Comparison of ENCODE assay signal across 28 cellular contexts in genomic region chr11:72045849-72046248, GRCh38. TPM values are rescaled to one million over a fixed set of nuclear protein-coding genes. Genes with fewer than 3 reads are reported as not detected.
DNase-seq lines count a peak whose midpoint lies in the region; ATAC-seq and TF ChIP-seq lines count a peak whose summit lies in the region.
"Had no signal": no experiment of that assay in that cellular context is flagged by ENCODE, and none has a peak within 500 bp of the region (broad histone marks: within the 10 kb centered on the region; RNA-seq: fewer than 3 reads in every experiment).

No MANE protein-coding gene starts in this region.

- H3K4ac ChIP-seq in mesenchymal stem cell (ENCODE audit: low read depth in 1 of 2, low read length in 2 of 2) (peak overlapping the region in 1 of 2 experiments; percentile 35), mesendoderm (ENCODE audit: low read depth, low read length) (no peak overlapping the region)

- H3K27me3 Mint-ChIP-seq in CD8-positive, alpha-beta T cell (ENCODE audit: low read depth), result no peaks in the 10 kb centered on the region
- no peaks in the 10 kb centered on the region for H3K27me3 Mint-ChIP-seq in dendritic cell treated with granulocyte-macrophage colony-stimulating factor and Interleukin-4, amounts not matched to agents 40 ng/mL and 50 ng/mL, for 4 days
- H3K27me3 Mint-ChIP-seq in CD14-positive monocyte (ENCODE audit: low read depth in 3 of 3), result peaks cover 0 to 1% (median 0%) of the 10 kb centered on the region in 3 donors
- H3K27me3 Mint-ChIP-seq: stimulated activated naive CD8-positive, alpha-beta T cell treated with anti-CD3 and anti-CD28 coated beads, Interleukin-15, amount 100 ng/mL, for 72 hours had no signal

- CTCF ChIA-PET in CD8-positive, alpha-beta T cell (lab: Charles Lee), result interaction anchor here (1.0 to 2.0 kb wide), 3 partner anchors 21 to 69 kb away, joined by 3 to 7 read pairs (median 5); no protein-coding TSS in a partner anchor

- H3K4me1 ChIP-seq in CD8-positive, alpha-beta T cell (ENCODE audit: insufficient read depth, low read length), result peaks cover 32% of the 10 kb centered on the region
- H3K4me1 ChIP-seq in mesenchymal stem cell (ENCODE audit: control insufficient read depth, insufficient read depth, low read depth, low read length), result no peaks in the 10 kb centered on the region
- peaks cover 0 to 43% (median 33%) of the 10 kb centered on the region in 4 donors for H3K4me1 ChIP-seq in sigmoid colon
- H3K4me1 ChIP-seq in uterus, result peaks cover 0 to 4% of the 10 kb centered on the region in 2 donors
- peaks cover 9% of the 10 kb centered on the region for H3K4me1 ChIP-seq in mesendoderm (ENCODE audit: control insufficient read depth, low read depth, low read length)

- H3K18ac ChIP-seq in mesenchymal stem cell (ENCODE audit: low read depth in 1 of 2, low read length in 2 of 2), result no peak overlapping the region
- no peak overlapping the region for H3K18ac ChIP-seq in mesendoderm (ENCODE audit: low read length)

- TF ChIP-seq EP300 in sigmoid colon (IDR thresholded peaks at IDR 0.05), result no peak

- H2BK120ac ChIP-seq in mesenchymal stem cell (ENCODE audit: low read depth, low read length) (no peak overlapping the region), mesendoderm (ENCODE audit: low read depth, low read length) (no peak overlapping the region)

- no peak overlapping the region for H4K5ac ChIP-seq in mesendoderm (ENCODE audit: low read length)

- H3K14ac ChIP-seq in mesenchymal stem cell (ENCODE audit: low read length in 2 of 2), result no peak overlapping the region

- POLR2A ChIA-PET in CD8-positive, alpha-beta T cell (lab: Charles Lee), result interaction anchor here (1.6 kb wide), 1 partner anchor 21 kb away, joined by 3 read pairs; no protein-coding TSS in a partner anchor

- H4K8ac ChIP-seq in mesenchymal stem cell (ENCODE audit: low read length) (peak overlapping the region; percentile 39), mesendoderm (ENCODE audit: low read depth, low read length) (no peak overlapping the region)

- no peaks in the 10 kb centered on the region for H3K9me3 Mint-ChIP-seq in CD8-positive, alpha-beta T cell
- H3K9me3 Mint-ChIP-seq in dendritic cell treated with granulocyte-macrophage colony-stimulating factor and Interleukin-4, amounts not matched to agents 40 ng/mL and 50 ng/mL, for 4 days, result no peaks in the 10 kb centered on the region
- no peaks in the 10 kb centered on the region for H3K9me3 Mint-ChIP-seq in CD14-positive monocyte
- H3K9me3 Mint-ChIP-seq: stimulated activated naive CD8-positive, alpha-beta T cell treated with anti-CD3 and anti-CD28 coated beads, Interleukin-15, amount 100 ng/mL, for 72 hours had no signal

- intact Hi-C loops in CD8-positive, alpha-beta T cell (cut with DNase I, micrococcal nuclease), result no loop called here
- intact Hi-C loops in dendritic cell treated with granulocyte-macrophage colony-stimulating factor and Interleukin-4, amounts not matched to agents 40 ng/mL and 50 ng/mL, for 4 days (cut with micrococcal nuclease), result no loop called here
- intact Hi-C loops in sigmoid colon (cut with DNase I), result no loop called here
- intact Hi-C loops in uterus (cut with DNase I; ENCODE audit: low total_unique reads), result no loop called here
- intact Hi-C loops in CD14-positive monocyte (cut with micrococcal nuclease), result no loop called here

- H3K56ac ChIP-seq in mesendoderm (ENCODE audit: low read length), result no peak overlapping the region

- H3K9me3 ChIP-seq in CD8-positive, alpha-beta T cell (ENCODE audit: low read length), result no peaks in the 10 kb centered on the region
- no peaks in the 10 kb centered on the region for H3K9me3 ChIP-seq in mesenchymal stem cell (ENCODE audit: control insufficient read depth, low read length)
- no peaks in the 10 kb centered on the region for H3K9me3 ChIP-seq in sigmoid colon
- no peaks in the 10 kb centered on the region for H3K9me3 ChIP-seq in uterus
- H3K9me3 ChIP-seq: psoas muscle had no signal

- H3K9ac ChIP-seq in mesenchymal stem cell (ENCODE audit: low read length) (peak overlapping the region; percentile 20), mesendoderm (ENCODE audit: low read length) (no peak overlapping the region)

- no peak for ATAC-seq in CD8-positive, alpha-beta T cell
- ATAC-seq in GM21825 (IDR thresholded peaks at IDR 0.05; ENCODE audit: unreplicated experiment), result no peak
- ATAC-seq: activated CD4-positive, CD25-positive, alpha-beta regulatory T cell treated with anti-CD3 and anti-CD28 coated beads, Interleukin-2, amount 50 U/mL, for 24 hours; PC-3; psoas muscle; stimulated activated naive CD8-positive, alpha-beta T cell treated with anti-CD3 and anti-CD28 coated beads, Interleukin-15, amount 100 ng/mL, for 72 hours had no signal

- WGBS in mesenchymal stem cell, result 92% methylated on average over 4 of the region's 5 CpGs
- WGBS in sigmoid colon, 2 donors, result 77 to 89% methylated on average over 5 of the region's 5 CpGs
- no CpG with 5 or more reads among the region's 5 CpGs for WGBS in mesendoderm (ENCODE audit: extremely low coverage, insufficient coverage, low lambda C conversion rate)

- DNase-seq in CD8-positive, alpha-beta T cell, result no peak
- no peak for DNase-seq in mesenchymal stem cell
- peak; percentile 69 for DNase-seq in sigmoid colon
- DNase-seq in uterus, result no peak
- DNase-seq in mesendoderm, result no peak
- no peak for DNase-seq in CD14-positive monocyte (ENCODE audit: low spot score)
- DNase-seq: activated naive CD4-positive, alpha-beta T cell treated with anti-CD3 and anti-CD28 coated beads, Interleukin-2, amount 50 U/mL, for 16 hours; activated T-cell treated with anti-CD3 and anti-CD28 coated beads, Interleukin-2, amount 50 U/mL, for 48 hours; cerebellar nuclear complex; effector CD8-positive, alpha-beta T cell; erythroblast; H7; kidney glomerular epithelial cell; NCI-H2081; NCI-H345; PC-3; psoas muscle; SHP77; stimulated activated CD4-positive, alpha-beta T cell treated with anti-CD3 and anti-CD28 coated beads, Interleukin-4, amount 100 ng/mL, for 4 hours; stimulated activated naive CD8-positive, alpha-beta T cell treated with anti-CD3 and anti-CD28 coated beads, Interleukin-15, amount 100 ng/mL, for 72 hours had no signal

- no peaks in the 10 kb centered on the region for H3K36me3 ChIP-seq in CD8-positive, alpha-beta T cell (ENCODE audit: insufficient read depth, low read length)
- H3K36me3 ChIP-seq in mesenchymal stem cell (ENCODE audit: control insufficient read depth in 1 of 2, insufficient read depth in 2 of 2, low read depth in 1 of 2, low read length in 2 of 2), result peaks cover 3 to 4% of the 10 kb centered on the region in 2 experiments
- H3K36me3 ChIP-seq in sigmoid colon, result peaks cover 0 to 10% (median 3%) of the 10 kb centered on the region in 4 donors
- no peaks in the 10 kb centered on the region for H3K36me3 ChIP-seq in uterus
- H3K36me3 ChIP-seq in mesendoderm (ENCODE audit: control insufficient read depth, insufficient read depth, low read length), result no peaks in the 10 kb centered on the region

- peak overlapping the region; percentile 41 for H3K27ac Mint-ChIP-seq in CD8-positive, alpha-beta T cell
- H3K27ac Mint-ChIP-seq in dendritic cell treated with granulocyte-macrophage colony-stimulating factor and Interleukin-4, amounts not matched to agents 40 ng/mL and 50 ng/mL, for 4 days, result peak overlapping the region; percentile 20
- peak overlapping the region in 1 of 7 donors; percentile 28 for H3K27ac Mint-ChIP-seq in CD14-positive monocyte

- H3K23ac ChIP-seq in mesenchymal stem cell (ENCODE audit: low read length in 2 of 2) (no peak overlapping the region), mesendoderm (ENCODE audit: low read length) (no peak overlapping the region)

- no peak overlapping the region for H3K4me3 Mint-ChIP-seq in CD8-positive, alpha-beta T cell
- H3K4me3 Mint-ChIP-seq in dendritic cell treated with granulocyte-macrophage colony-stimulating factor and Interleukin-4, amounts not matched to agents 40 ng/mL and 50 ng/mL, for 4 days, result no peak overlapping the region
- no peak overlapping the region for H3K4me3 Mint-ChIP-seq in CD14-positive monocyte
- H3K4me3 Mint-ChIP-seq: stimulated activated naive CD8-positive, alpha-beta T cell treated with anti-CD3 and anti-CD28 coated beads, Interleukin-15, amount 100 ng/mL, for 72 hours had no signal

- no peak overlapping the region for H2BK15ac ChIP-seq in mesenchymal stem cell (ENCODE audit: low read depth, poor library complexity, severe bottlenecking)
- no peak overlapping the region for H2BK15ac ChIP-seq in mesendoderm (replicated peaks; ENCODE audit: low read depth)

- H3K79me1 ChIP-seq in mesenchymal stem cell (replicated peaks; ENCODE audit: low read length, poor library complexity, severe bottlenecking), result peaks cover 33% of the 10 kb centered on the region
- peaks cover 13% of the 10 kb centered on the region for H3K79me1 ChIP-seq in mesendoderm (ENCODE audit: low read length)

- no peak overlapping the region for H3K27ac ChIP-seq in CD8-positive, alpha-beta T cell (ENCODE audit: low read depth, low read length)
- no peak overlapping the region for H3K27ac ChIP-seq in mesenchymal stem cell (ENCODE audit: low read length, poor library complexity, severe bottlenecking)
- H3K27ac ChIP-seq in sigmoid colon, result peak overlapping the region in 3 of 4 donors; percentile 97 to 98 (median 97)
- peak overlapping the region in 1 of 2 donors; percentile 40 for H3K27ac ChIP-seq in uterus
- H3K27ac ChIP-seq in mesendoderm (ENCODE audit: low read depth, low read length), result no peak overlapping the region
- H3K27ac ChIP-seq: C4-2B, psoas muscle had no signal

- no peak overlapping the region for H2AFZ ChIP-seq in mesenchymal stem cell (ENCODE audit: low read depth, low read length)

- no peak overlapping the region for H2BK5ac ChIP-seq in mesenchymal stem cell (ENCODE audit: low read depth, low read length, poor library complexity, severe bottlenecking)
- H2BK5ac ChIP-seq in mesendoderm (ENCODE audit: low read length), result no peak overlapping the region

- TF ChIP-seq POLR2A in sigmoid colon (IDR thresholded peaks at IDR 0.05) (no peak), uterus (IDR thresholded peaks at IDR 0.05) (no peak)

- H3K27me3 ChIP-seq in CD8-positive, alpha-beta T cell (ENCODE audit: insufficient read depth, low read length), result no peaks in the 10 kb centered on the region
- H3K27me3 ChIP-seq in mesenchymal stem cell (ENCODE audit: control insufficient read depth in 1 of 2, insufficient read depth in 1 of 2, low read length in 2 of 2) (no peaks in the 10 kb centered on the region), sigmoid colon (no peaks in the 10 kb centered on the region), uterus (no peaks in the 10 kb centered on the region), mesendoderm (ENCODE audit: insufficient read depth, low read length, poor library complexity) (no peaks in the 10 kb centered on the region)

- H3K4me3 ChIP-seq in CD8-positive, alpha-beta T cell (ENCODE audit: low read depth, low read length), result no peak overlapping the region
- H3K4me3 ChIP-seq in mesenchymal stem cell (ENCODE audit: insufficient read depth in 1 of 2, low read depth in 1 of 2, low read length in 2 of 2), result no peak overlapping the region
- H3K4me3 ChIP-seq in sigmoid colon, result no peak overlapping the region
- no peak overlapping the region for H3K4me3 ChIP-seq in uterus
- H3K4me3 ChIP-seq in mesendoderm (ENCODE audit: low read length), result no peak overlapping the region
- H3K4me3 ChIP-seq: psoas muscle had no signal

- H2BK12ac ChIP-seq in mesenchymal stem cell (ENCODE audit: low read length in 2 of 2), result no peak overlapping the region

- no peak overlapping the region for H4K91ac ChIP-seq in mesenchymal stem cell (ENCODE audit: low read length)

- H2AK5ac ChIP-seq in mesenchymal stem cell (ENCODE audit: low read length, severe bottlenecking) (no peak overlapping the region), mesendoderm (ENCODE audit: low read length) (no peak overlapping the region)

- H3K4me1 Mint-ChIP-seq in CD8-positive, alpha-beta T cell (ENCODE audit: low read depth), result peaks cover 28% of the 10 kb centered on the region
- no peaks in the 10 kb centered on the region for H3K4me1 Mint-ChIP-seq in dendritic cell treated with granulocyte-macrophage colony-stimulating factor and Interleukin-4, amounts not matched to agents 40 ng/mL and 50 ng/mL, for 4 days (ENCODE audit: low read depth)
- H3K4me1 Mint-ChIP-seq in CD14-positive monocyte, result no peaks in the 10 kb centered on the region

- peaks cover 11% of the 10 kb centered on the region for H3K36me3 Mint-ChIP-seq in CD8-positive, alpha-beta T cell
- peaks cover 75% of the 10 kb centered on the region for H3K36me3 Mint-ChIP-seq in dendritic cell treated with granulocyte-macrophage colony-stimulating factor and Interleukin-4, amounts not matched to agents 40 ng/mL and 50 ng/mL, for 4 days (ENCODE audit: low read depth)
- peaks cover 48 to 69% of the 10 kb centered on the region in 2 donors for H3K36me3 Mint-ChIP-seq in CD14-positive monocyte

- no peak overlapping the region for H3K4me2 ChIP-seq in mesenchymal stem cell (ENCODE audit: low read length, poor library complexity, severe bottlenecking)
- no peak overlapping the region for H3K4me2 ChIP-seq in mesendoderm (ENCODE audit: low read length)

- TF ChIP-seq CTCF in CD8-positive, alpha-beta T cell (IDR thresholded peaks at IDR 0.05), result no peak
- TF ChIP-seq CTCF in sigmoid colon (IDR thresholded peaks at IDR 0.05), result no peak
- no peak for TF ChIP-seq CTCF in uterus (IDR thresholded peaks at IDR 0.05)
- no peak for TF ChIP-seq CTCF in CD14-positive monocyte (IDR thresholded peaks at IDR 0.05)

- H3K79me2 ChIP-seq in mesendoderm (ENCODE audit: control insufficient read depth, insufficient read depth, low read length), result peaks cover 10% of the 10 kb centered on the region

RNA-seq across cellular contexts. Expression of gene NUMA1, which starts 34.5 kb away (rescaled TPM):
- total RNA-seq in CD8-positive, alpha-beta T cell, result 100 to 1,000 TPM; 171 to 174 TPM
- 54.5 TPM for polyA plus RNA-seq in mesenchymal stem cell (2013, experiment 1 of 2)
- polyA plus RNA-seq in mesenchymal stem cell (2013, experiment 2 of 2), result 49.1 TPM
- total RNA-seq in sigmoid colon, result 100 to 1,000 TPM; 249 to 343 (median 265) TPM
- polyA plus RNA-seq in sigmoid colon, result 100 to 1,000 TPM in 2 of 3 donors, 10 to 100 TPM in 1; 99.1 to 176 (median 109) TPM
- total RNA-seq in uterus, result 100 to 1,000 TPM; 159 to 365 (median 303) TPM
- 39.0 TPM for polyA plus RNA-seq in mesendoderm (2013, experiment 1 of 2)
- 37.3 TPM for polyA plus RNA-seq in mesendoderm (2013, experiment 2 of 2)
- polyA plus RNA-seq in CD14-positive monocyte, result 10 to 100 TPM in 1 of 2 donors, 1 to 10 TPM in 1; 4.1 to 12.4 TPM

RNA-seq across cellular contexts. Expression of gene LRRC51, which starts 34.8 kb away (rescaled TPM):
- 1 to 10 TPM; 1.1 to 1.3 TPM for total RNA-seq in CD8-positive, alpha-beta T cell
- 3.2 TPM for polyA plus RNA-seq in mesenchymal stem cell (2013, experiment 1 of 2)
- polyA plus RNA-seq in mesenchymal stem cell (2013, experiment 2 of 2), result 3.9 TPM
- total RNA-seq in sigmoid colon (10 to 100 TPM in 1 of 4 donors, 1 to 10 TPM in 3; 3.2 to 14.8 (median 6.4) TPM), uterus (10 to 100 TPM in 1 of 4 donors, 1 to 10 TPM in 2, not detected in 1; 3.8 to 10.2 (median 9.6) TPM)
- polyA plus RNA-seq in sigmoid colon (10 to 100 TPM in 2 of 3 donors, 1 to 10 TPM in 1; 4.6 to 12.3 (median 10.8) TPM), CD14-positive monocyte (1 to 10 TPM; 1.6 to 1.9 TPM)
- 3.7 TPM for polyA plus RNA-seq in mesendoderm (2013, experiment 1 of 2)
- 4.3 TPM for polyA plus RNA-seq in mesendoderm (2013, experiment 2 of 2)

RNA-seq across cellular contexts. Expression of gene IL18BP, which starts 47.1 kb away (rescaled TPM):
- 10 to 100 TPM; 13.7 to 13.8 TPM for total RNA-seq in CD8-positive, alpha-beta T cell
- 4.8 TPM for polyA plus RNA-seq in mesenchymal stem cell (2013, experiment 1 of 2)
- polyA plus RNA-seq in mesenchymal stem cell (2013, experiment 2 of 2), result 4.1 TPM
- total RNA-seq in sigmoid colon, result 1 to 10 TPM; 2.5 to 7.5 (median 5.1) TPM
- polyA plus RNA-seq in sigmoid colon, result 10 to 100 TPM in 1 of 3 donors, 1 to 10 TPM in 2; 4.8 to 21.3 (median 6.0) TPM
- total RNA-seq in uterus, result 10 to 100 TPM in 2 of 4 donors, 1 to 10 TPM in 2; 7.3 to 24.6 (median 10.5) TPM
- polyA plus RNA-seq in mesendoderm (2013, experiment 1 of 2), result 4.5 TPM
- polyA plus RNA-seq in mesendoderm (2013, experiment 2 of 2), result 4.4 TPM
- polyA plus RNA-seq in CD14-positive monocyte, result 1 to 10 TPM; 7.4 to 8.3 TPM

RNA-seq across cellular contexts. Expression of gene LAMTOR1, which starts 57.2 kb away (rescaled TPM):
- 10 to 100 TPM; 27.1 to 30.4 TPM for total RNA-seq in CD8-positive, alpha-beta T cell
- 135 TPM for polyA plus RNA-seq in mesenchymal stem cell (2013, experiment 1 of 2)
- 137 TPM for polyA plus RNA-seq in mesenchymal stem cell (2013, experiment 2 of 2)
- total RNA-seq in sigmoid colon, result 100 to 1,000 TPM in 3 of 4 donors, 10 to 100 TPM in 1; 87.2 to 123 (median 120) TPM
- polyA plus RNA-seq in sigmoid colon, result 100 to 1,000 TPM; 132 to 256 (median 228) TPM
- total RNA-seq in uterus, result 100 to 1,000 TPM in 1 of 4 donors, 10 to 100 TPM in 3; 46.0 to 115 (median 91.5) TPM
- 88.6 TPM for polyA plus RNA-seq in mesendoderm (2013, experiment 1 of 2)
- 91.0 TPM for polyA plus RNA-seq in mesendoderm (2013, experiment 2 of 2)
- polyA plus RNA-seq in CD14-positive monocyte, result 100 to 1,000 TPM; 256 to 292 TPM

RNA-seq across cellular contexts. Expression of gene TOMT, which starts 59.9 kb away (rescaled TPM):
- total RNA-seq in CD8-positive, alpha-beta T cell, result not detected
- not detected for polyA plus RNA-seq in mesenchymal stem cell (2013, experiment 1 of 2)
- polyA plus RNA-seq in mesenchymal stem cell (2013, experiment 2 of 2), result not detected
- total RNA-seq in sigmoid colon, result not detected
- polyA plus RNA-seq in sigmoid colon, result not detected
- total RNA-seq in uterus, result not detected
- polyA plus RNA-seq in mesendoderm (2013, experiment 1 of 2), result not detected
- polyA plus RNA-seq in mesendoderm (2013, experiment 2 of 2), result not detected
- polyA plus RNA-seq in CD14-positive monocyte, result not detected
- total RNA-seq: astrocyte, MCF 10A, mesenteric fat pad, PC-3, psoas muscle, urinary bladder had no signal
- polyA plus RNA-seq: psoas muscle, urinary bladder had no signal

Comparison
In these comparisons a context has a peak if more than half of its experiments do, and no peak if none do; other contexts are left out.
1. H3K27ac ChIP-seq: peak in sigmoid colon (3 of 4); none in CD8-positive, alpha-beta T cell (single experiment), mesenchymal stem cell (single experiment) and mesendoderm (single experiment).